11 cellular contexts compared by ENCODE assay signal in the genomic region with DNA sequence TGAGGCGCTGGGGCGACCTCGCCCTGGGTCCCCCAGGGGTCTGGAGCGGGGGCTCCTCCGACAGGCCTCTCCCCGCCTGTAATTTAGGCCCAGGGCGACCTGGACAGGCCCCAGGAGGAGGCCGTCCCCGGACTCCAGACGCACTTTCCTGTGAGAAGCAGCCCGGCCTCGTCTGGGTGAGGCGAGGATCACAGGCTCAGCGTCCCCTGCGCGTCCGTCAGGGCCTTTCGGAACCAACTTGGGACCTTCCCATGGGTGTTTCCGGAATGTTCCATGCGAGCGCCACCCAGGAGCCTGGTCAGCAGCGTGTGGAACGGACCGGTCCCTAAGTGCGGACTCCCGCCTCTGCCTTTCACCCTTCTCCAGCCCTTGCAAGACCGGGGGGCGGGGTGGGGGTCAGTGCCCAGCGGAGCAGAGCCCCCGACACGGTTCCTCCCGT. TPM values are rescaled to one million over a fixed set of nuclear protein-coding genes. Genes with fewer than 3 reads are reported as not detected.
DNase-seq lines count a peak whose midpoint lies in the region; ATAC-seq and TF ChIP-seq lines count a peak whose summit lies in the region.
"Had no signal": no experiment of that assay in that cellular context is flagged by ENCODE, and none has a peak within 500 bp of the region (broad histone marks: within the 10 kb centered on the region; RNA-seq: fewer than 3 reads in every experiment).

No MANE protein-coding gene starts in this region.

- no peak for TF ChIP-seq RAD21 in HCT116 (IDR thresholded peaks at IDR 0.05; ENCODE audit: low read depth)

- BruUV-seq in HCT116 (replicated peaks; lab: Mats Ljungman, UMichigan) (no TSS peak), Calu3 (replicated peaks; lab: Mats Ljungman, UMichigan) (no TSS peak)

- no peak overlapping the region for H4K5ac ChIP-seq in mesendoderm (ENCODE audit: low read length)

- peak overlapping the region; percentile 71 for H3K4ac ChIP-seq in mesendoderm (ENCODE audit: low read depth, low read length)

- no peak for TF ChIP-seq EP300 in stomach (IDR thresholded peaks at IDR 0.05)

- peaks cover 2% of the 10 kb centered on the region for H3K79me1 ChIP-seq in mesendoderm (ENCODE audit: low read length)

- intact Hi-C loops in HCT116 (cut with micrococcal nuclease) (loop anchor here (5.0 kb wide), 1 partner anchor 68 kb away; a partner anchor contains a TSS), stomach (cut with DNase I; ENCODE audit: low total_unique reads) (no loop called here), Calu3 (cut with micrococcal nuclease; ENCODE audit: unreplicated experiment) (no loop called here)

- H3K27ac Mint-ChIP-seq in Calu3 (ENCODE audit: unreplicated experiment): no peak overlapping the region

- TF ChIP-seq CTCF in HCT116 (IDR thresholded peaks at IDR 0.05 in 2 of 3, conservative IDR thresholded peaks at IDR 0.05 in 1 of 3; ENCODE audit: borderline replicate concordance in 1 of 3, insufficient read depth in 1 of 3, low read depth in 2 of 3, low read length in 2 of 3) (no peak), astrocyte of the cerebellum (IDR thresholded peaks at IDR 0.05; ENCODE audit: low read depth, low read length, missing control alignments) (no peak), stomach (IDR thresholded peaks at IDR 0.05) (no peak), Calu3 (IDR thresholded peaks at IDR 0.05; ENCODE audit: unreplicated experiment) (no peak)

- H3K79me2 ChIP-seq in HCT116 (ENCODE audit: insufficient read depth, low read length): peaks cover 10% of the 10 kb centered on the region
- H3K79me2 ChIP-seq in mesendoderm (ENCODE audit: control insufficient read depth, insufficient read depth, low read length): peaks cover 4% of the 10 kb centered on the region

- no peak for DNase-seq in HCT116 (ENCODE audit: low read depth, low spot score)
- no peak for DNase-seq in astrocyte of the cerebellum (ENCODE audit: low read depth)
- no peak for DNase-seq in mesendoderm
- no peak for DNase-seq in stomach
- no peak for DNase-seq in Calu3
- DNase-seq in AML-193 (lab: John Stamatoyannopoulos, UW): no peak
- DNase-seq: activated CD8-positive, alpha-beta memory T cell treated with anti-CD3 and anti-CD28 coated beads for 24 hours; NCI-H1092 treated with DMSO at 0.1 percent for 48 hours; SIG-M5; stimulated activated CD4-positive, alpha-beta T cell treated with anti-CD3 and anti-CD28 coated beads, Interleukin-15, amount 100 ng/mL, for 24 hours had no signal

- POLR2A ChIA-PET in HCT116 (lab: Charles Lee): no interaction called here

- H3K27ac ChIP-seq in HCT116 (ENCODE audit: low read depth, low read length): peak overlapping the region; percentile 40
- H3K27ac ChIP-seq in mesendoderm (ENCODE audit: low read depth, low read length): no peak overlapping the region
- peak overlapping the region; percentile 50 to 84 (median 75) for H3K27ac ChIP-seq in stomach

- no peaks in the 10 kb centered on the region for H3K9me2 ChIP-seq in HCT116 (ENCODE audit: insufficient read depth)

- H2AFZ ChIP-seq in HCT116 (ENCODE audit: low read depth, low read length, poor library complexity, severe bottlenecking): no peak overlapping the region

- peak overlapping the region; percentile 91 for H4K8ac ChIP-seq in mesendoderm (ENCODE audit: low read depth, low read length)

- peak overlapping the region; percentile 56 for H3K56ac ChIP-seq in mesendoderm (ENCODE audit: low read length)

- H3K4me1 ChIP-seq in HCT116 (ENCODE audit: control insufficient read depth in 1 of 2, insufficient read depth in 2 of 2, low read length in 2 of 2) (peaks cover 10 to 14% of the 10 kb centered on the region in 2 experiments), mesendoderm (ENCODE audit: control insufficient read depth, low read depth, low read length) (no peaks in the 10 kb centered on the region), stomach (peaks cover 8 to 36% (median 28%) of the 10 kb centered on the region in 4 donors)

- TF ChIP-seq POLR2A in HCT116 (IDR thresholded peaks at IDR 0.05; ENCODE audit: borderline replicate concordance, extremely low read depth, insufficient read depth, insufficient read length) (no peak), stomach (IDR thresholded peaks at IDR 0.05) (no peak)

- H3K36me3 Mint-ChIP-seq in Calu3 (ENCODE audit: insufficient read depth, unreplicated experiment): peaks cover 10% of the 10 kb centered on the region

- no peaks in the 10 kb centered on the region for H3K4me1 Mint-ChIP-seq in Calu3 (ENCODE audit: low read depth, unreplicated experiment)

- in situ Hi-C loops in astrocyte of the cerebellum (cut with HindIII; ENCODE audit: low sequenced_read_pairs): no loop called here

- H3K4me2 ChIP-seq in HCT116 (ENCODE audit: low read length) (peak overlapping the region; percentile 52; the same call in 1 of the 2 replicates), mesendoderm (ENCODE audit: low read length) (no peak overlapping the region)

- no peak overlapping the region for H3K4me3 Mint-ChIP-seq in Calu3 (ENCODE audit: low read depth, unreplicated experiment)

- H2BK120ac ChIP-seq in mesendoderm (ENCODE audit: low read depth, low read length): no peak overlapping the region

- CTCF ChIA-PET in HCT116 (lab: Charles Lee) (interaction anchor here (1.4 kb wide), 1 partner anchor 29 kb away, joined by 3 read pairs; no protein-coding TSS in a partner anchor), Calu3 (lab: Charles Lee) (no interaction called here)

- no peak overlapping the region for H3K9ac ChIP-seq in HCT116 (ENCODE audit: low read length)
- peak overlapping the region; percentile 26 for H3K9ac ChIP-seq in mesendoderm (ENCODE audit: low read length)

- no peak for ATAC-seq in HCT116
- no peak for ATAC-seq in HG03135 (IDR thresholded peaks at IDR 0.05; ENCODE audit: unreplicated experiment)

- H2BK15ac ChIP-seq in mesendoderm (replicated peaks; ENCODE audit: low read depth): no peak overlapping the region

- no peaks in the 10 kb centered on the region for H3K9me3 Mint-ChIP-seq in Calu3 (ENCODE audit: low read depth, unreplicated experiment)

- H2BK5ac ChIP-seq in mesendoderm (ENCODE audit: low read length): no peak overlapping the region

- peak overlapping the region; percentile 54 for H3K18ac ChIP-seq in mesendoderm (ENCODE audit: low read length)

- H3K23ac ChIP-seq in mesendoderm (ENCODE audit: low read length): peak overlapping the region; percentile 24

- H3K9me3 ChIP-seq in HCT116 (ENCODE audit: control insufficient read depth in 1 of 2, insufficient read depth in 1 of 2, low read depth in 1 of 2, low read length in 2 of 2) (no peaks in the 10 kb centered on the region), stomach (no peaks in the 10 kb centered on the region)

- H3K36me3 ChIP-seq in HCT116 (ENCODE audit: control insufficient read depth in 1 of 2, insufficient read depth in 2 of 2, low read length in 2 of 2) (0 out of 4 replicates have a peak, but pooled peaks cover 0 to 3% of the 10 kb centered on the region in 2 experiments), mesendoderm (ENCODE audit: control insufficient read depth, insufficient read depth, low read length) (no peaks in the 10 kb centered on the region), stomach (no peaks in the 10 kb centered on the region)

- WGBS in mesendoderm (ENCODE audit: extremely low coverage, insufficient coverage, low lambda C conversion rate): no CpG with 5 or more reads among the region's 32 CpGs
- 83 to 91% (median 86%) methylated on average over 25 to 32 of the region's 32 CpGs for WGBS in stomach, 5 donors

- H4K20me1 ChIP-seq in HCT116 (ENCODE audit: insufficient read depth): no peaks in the 10 kb centered on the region

- H2AK5ac ChIP-seq in mesendoderm (ENCODE audit: low read length): no peak overlapping the region

- no peaks in the 10 kb centered on the region for H3K27me3 ChIP-seq in HCT116 (ENCODE audit: insufficient read depth, low read length)
- H3K27me3 ChIP-seq in mesendoderm (ENCODE audit: insufficient read depth, low read length, poor library complexity): no peaks in the 10 kb centered on the region
- peaks cover 0 to 29% (median 21%) of the 10 kb centered on the region in 3 donors for H3K27me3 ChIP-seq in stomach

- no peaks in the 10 kb centered on the region for H3K27me3 Mint-ChIP-seq in Calu3 (ENCODE audit: unreplicated experiment)

- H3K4me3 ChIP-seq in HCT116 (replicated peaks in 1 of 2; ENCODE audit: low read depth in 1 of 2, low read length in 2 of 2): no peak overlapping the region
- peak overlapping the region; percentile 36 for H3K4me3 ChIP-seq in astrocyte of the cerebellum (ENCODE audit: low read depth, low read length)
- H3K4me3 ChIP-seq in mesendoderm (ENCODE audit: low read length): no peak overlapping the region
- peak overlapping the region; percentile 51 to 79 (median 64) for H3K4me3 ChIP-seq in stomach

- RAD21 ChIA-PET in HCT116 (lab: Charles Lee; ENCODE audit: low non-redundant PET in 1 of 2, low total read pairs in 2 of 2, uncharacterized antibody in 2 of 2, unreplicated experiment in 2 of 2): no interaction called here

TF ChIP-seq in HCT116, 20 proteins besides CTCF, POLR2A, EP300 and RAD21 (continues in another document):
- TF ChIP-seq SRF (IDR thresholded peaks at IDR 0.05; ENCODE audit: low read depth) (no peak), SP1 (IDR thresholded peaks at IDR 0.05; ENCODE audit: low read depth) (no peak), POLR2AphosphoS5 (IDR thresholded peaks at IDR 0.05; ENCODE audit: low read depth, low read length) (no peak)
- TF ChIP-seq, protein P1, sequence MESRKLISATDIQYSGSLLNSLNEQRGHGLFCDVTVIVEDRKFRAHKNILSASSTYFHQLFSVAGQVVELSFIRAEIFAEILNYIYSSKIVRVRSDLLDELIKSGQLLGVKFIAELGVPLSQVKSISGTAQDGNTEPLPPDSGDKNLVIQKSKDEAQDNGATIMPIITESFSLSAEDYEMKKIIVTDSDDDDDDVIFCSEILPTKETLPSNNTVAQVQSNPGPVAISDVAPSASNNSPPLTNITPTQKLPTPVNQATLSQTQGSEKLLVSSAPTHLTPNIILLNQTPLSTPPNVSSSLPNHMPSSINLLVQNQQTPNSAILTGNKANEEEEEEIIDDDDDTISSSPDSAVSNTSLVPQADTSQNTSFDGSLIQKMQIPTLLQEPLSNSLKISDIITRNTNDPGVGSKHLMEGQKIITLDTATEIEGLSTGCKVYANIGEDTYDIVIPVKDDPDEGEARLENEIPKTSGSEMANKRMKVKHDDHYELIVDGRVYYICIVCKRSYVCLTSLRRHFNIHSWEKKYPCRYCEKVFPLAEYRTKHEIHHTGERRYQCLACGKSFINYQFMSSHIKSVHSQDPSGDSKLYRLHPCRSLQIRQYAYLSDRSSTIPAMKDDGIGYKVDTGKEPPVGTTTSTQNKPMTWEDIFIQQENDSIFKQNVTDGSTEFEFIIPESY (IDR thresholded peaks at IDR 0.05; ENCODE audit: extremely low read depth, insufficient replicate concordance, low read length): no peak
- TF ChIP-seq, protein P2, sequence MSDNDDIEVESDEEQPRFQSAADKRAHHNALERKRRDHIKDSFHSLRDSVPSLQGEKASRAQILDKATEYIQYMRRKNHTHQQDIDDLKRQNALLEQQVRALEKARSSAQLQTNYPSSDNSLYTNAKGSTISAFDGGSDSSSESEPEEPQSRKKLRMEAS (IDR thresholded peaks at IDR 0.05): no peak

RNA-seq across cellular contexts. Expression of a gene that starts 1.0 kb away (rescaled TPM):
- total RNA-seq in HCT116 (2021; ENCODE audit: unreplicated experiment) (30.3 TPM), stomach (10 to 100 TPM in 2 of 5 donors, 1 to 10 TPM in 3; 1.2 to 15.1 (median 5.4) TPM), Calu3 (2022) (1.9 and 5.7 TPM in 2 replicates)
- polyA plus RNA-seq in HCT116 (2012): 14.0 and 20.9 TPM in 2 replicates
- polyA plus RNA-seq in mesendoderm (2013, experiment 1 of 2): 13.4 TPM
- 13.8 TPM for polyA plus RNA-seq in mesendoderm (2013, experiment 2 of 2)
- 10 to 100 TPM; 12.4 to 16.3 (median 15.1) TPM for polyA plus RNA-seq in stomach

Comparison
In these comparisons a context has a peak if more than half of its experiments do, and no peak if none do; other contexts are left out.
1. H3K4me3 ChIP-seq: peak in astrocyte of the cerebellum (single experiment) and stomach (4 of 4); none in HCT116 (0 of 2) and mesendoderm (single experiment).